1 cellular context compared by ENCODE assay signal in the genomic region with DNA sequence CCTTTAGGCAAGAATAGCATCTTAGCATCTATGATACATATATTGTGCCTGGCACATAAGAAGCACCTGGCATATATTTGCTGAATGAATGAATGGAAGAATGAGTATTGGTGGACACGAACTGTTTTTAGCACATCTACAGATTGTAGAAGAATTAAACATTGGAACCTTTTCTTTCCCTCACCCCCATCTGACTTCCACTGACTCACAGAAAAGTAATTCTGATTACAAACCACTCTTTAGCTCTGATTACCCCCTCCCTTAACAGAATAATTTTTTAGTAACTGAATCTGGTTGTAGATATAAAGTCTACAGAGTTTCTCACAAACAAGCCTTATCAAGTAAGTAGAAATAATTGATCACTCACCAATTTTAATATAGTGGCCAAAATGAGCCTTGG.
TF ChIP-seq lines count a peak whose summit lies in the region.

No MANE protein-coding gene starts in this region.

TF ChIP-seq in endothelial cell of umbilical vein, 7 proteins besides CTCF, POLR2A, EP300 and RAD21:
- TF ChIP-seq EZH2 (IDR thresholded peaks at IDR 0.05; ENCODE audit: borderline replicate concordance, low read depth, low read length, severe bottlenecking) = no peak
- TF ChIP-seq JUN (IDR thresholded peaks at IDR 0.05; ENCODE audit: borderline replicate concordance, insufficient read depth, insufficient read length, low read depth) = no peak
- TF ChIP-seq FOS (IDR thresholded peaks at IDR 0.05; ENCODE audit: borderline replicate concordance, insufficient read depth, low read length) = no peak
- TF ChIP-seq GATA2 (IDR thresholded peaks at IDR 0.05; ENCODE audit: insufficient read depth, insufficient read length, low read depth, low read length) = no peak
- TF ChIP-seq MYC (IDR thresholded peaks at IDR 0.05; ENCODE audit: low read depth, low read length) = no peak
- TF ChIP-seq POLR2AphosphoS5 (IDR thresholded peaks at IDR 0.05; ENCODE audit: insufficient read depth, low read depth, low read length) = no peak
- TF ChIP-seq, protein P1, sequence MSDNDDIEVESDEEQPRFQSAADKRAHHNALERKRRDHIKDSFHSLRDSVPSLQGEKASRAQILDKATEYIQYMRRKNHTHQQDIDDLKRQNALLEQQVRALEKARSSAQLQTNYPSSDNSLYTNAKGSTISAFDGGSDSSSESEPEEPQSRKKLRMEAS (IDR thresholded peaks at IDR 0.05; ENCODE audit: insufficient read depth, insufficient read length) = no peak
